15 cellular contexts compared by ENCODE assay signal in the genomic region with DNA sequence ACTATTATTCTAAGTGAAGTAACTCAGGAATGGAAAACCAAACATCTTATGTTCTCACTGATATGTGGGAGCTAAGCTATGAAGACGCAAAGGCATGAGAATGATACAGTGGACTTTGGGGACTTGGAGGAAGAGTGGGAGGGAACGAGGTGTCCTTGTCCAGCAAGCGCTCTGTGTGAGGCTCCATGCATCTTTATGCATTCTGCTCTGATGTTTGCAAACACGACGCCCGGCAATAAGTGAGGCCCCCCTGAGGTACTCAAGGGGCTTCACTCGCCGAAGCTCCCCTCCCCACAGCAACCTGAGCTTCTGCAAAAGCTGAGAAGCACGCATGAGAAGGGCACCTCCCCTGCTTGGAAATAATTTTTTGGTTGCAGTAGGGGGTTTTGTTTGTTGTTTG.
"Had no signal": no experiment of that assay in that cellular context is flagged by ENCODE, and none has a peak within 500 bp of the region (broad histone marks: within the 10 kb centered on the region; RNA-seq: fewer than 3 reads in every experiment).

No MANE protein-coding gene starts in this region.

- H3K27me3 Mint-ChIP-seq: activated CD4-positive, alpha-beta memory T cell treated with anti-CD3 and anti-CD28 coated beads for 36 hours; activated CD4-positive, alpha-beta T cell treated with anti-CD3 and anti-CD28 coated beads for 36 hours; central memory CD8-positive, alpha-beta T cell had no signal

- H3K27me3 ChIP-seq: SJSA1, vagina had no signal

- H3K4me3 ChIP-seq: coronary artery, lung, SJSA1, vagina had no signal

- H3K36me3 Mint-ChIP-seq: activated CD4-positive, alpha-beta memory T cell treated with anti-CD3 and anti-CD28 coated beads for 36 hours; mesothelial cell of epicardium had no signal

- DNase-seq: activated CD4-positive, alpha-beta memory T cell treated with anti-CD3 and anti-CD28 coated beads for 36 hours; activated CD4-positive, alpha-beta T cell treated with anti-CD3 and anti-CD28 coated beads for 36 hours; effector CD8-positive, alpha-beta T cell; stimulated activated CD4-positive, alpha-beta T cell treated with anti-CD3 and anti-CD28 coated beads, Interleukin-1b, Interleukin-23, amount 100 ng/mL, for 48 hours; stimulated activated naive CD8-positive, alpha-beta T cell treated with anti-CD3 and anti-CD28 coated beads, Interleukin-15, Interleukin-2, amounts not matched to agents 100 U/mL and 50 U/mL, for 24 hours; substantia nigra; SW 1271 had no signal

- H3K4me1 Mint-ChIP-seq: activated CD4-positive, alpha-beta T cell treated with anti-CD3 and anti-CD28 coated beads for 36 hours; central memory CD8-positive, alpha-beta T cell had no signal

- ATAC-seq: activated CD4-positive, alpha-beta T cell treated with anti-CD3 and anti-CD28 coated beads for 36 hours; esophagus mucosa; stimulated activated naive CD8-positive, alpha-beta T cell treated with anti-CD3 and anti-CD28 coated beads, Interleukin-15, Interleukin-2, amounts not matched to agents 100 U/mL and 50 U/mL, for 24 hours had no signal

- H3K27ac ChIP-seq: coronary artery, SJSA1, vagina had no signal

- H3K9me3 ChIP-seq: vagina had no signal

- H3K36me3 ChIP-seq: SJSA1, vagina had no signal

- H3K4me1 ChIP-seq: SJSA1 had no signal

- H3K9me3 Mint-ChIP-seq: activated CD4-positive, alpha-beta memory T cell treated with anti-CD3 and anti-CD28 coated beads for 36 hours had no signal

- H3K27ac Mint-ChIP-seq: activated CD4-positive, alpha-beta memory T cell treated with anti-CD3 and anti-CD28 coated beads for 36 hours; activated CD4-positive, alpha-beta T cell treated with anti-CD3 and anti-CD28 coated beads for 36 hours; mesothelial cell of epicardium had no signal

- H3K4me3 Mint-ChIP-seq: activated CD4-positive, alpha-beta memory T cell treated with anti-CD3 and anti-CD28 coated beads for 36 hours; activated CD4-positive, alpha-beta T cell treated with anti-CD3 and anti-CD28 coated beads for 36 hours; brain; central memory CD8-positive, alpha-beta T cell; mesothelial cell of epicardium had no signal
